ENCODE assay signal across 21 cellular contexts in the genomic region with DNA sequence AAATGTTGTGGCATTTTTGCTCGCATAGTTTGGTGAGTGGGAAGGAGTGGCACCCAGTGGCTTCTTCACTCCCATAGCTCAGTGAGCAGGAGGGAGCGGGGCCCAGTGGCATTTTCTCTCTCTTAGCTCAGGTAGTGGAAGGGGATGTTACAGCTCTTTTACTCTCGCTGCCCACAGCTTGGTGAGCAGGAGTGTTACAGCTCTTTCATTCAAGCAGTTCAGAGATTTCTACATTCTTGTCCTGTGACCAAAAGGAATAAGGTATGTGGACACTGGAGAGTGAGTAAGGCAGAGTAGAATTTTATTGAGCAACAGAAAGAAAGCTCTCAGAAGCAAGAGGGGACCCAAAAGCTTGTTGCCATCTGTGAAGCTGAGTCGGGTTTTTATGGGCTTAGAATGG.
DNase-seq lines count a peak whose midpoint lies in the region; ATAC-seq, FAIRE-seq and TF ChIP-seq lines count a peak whose summit lies in the region.
"Had no signal": no experiment of that assay in that cellular context is flagged by ENCODE, and none has a peak within 500 bp of the region (broad histone marks: within the 10 kb centered on the region; RNA-seq: fewer than 3 reads in every experiment).

No MANE protein-coding gene starts in this region.

- H2BK15ac ChIP-seq in mesenchymal stem cell (ENCODE audit: low read depth, poor library complexity, severe bottlenecking) = no peak overlapping the region

- FAIRE-seq in bronchial epithelial cell (lab: Jason Lieb, UNC) = no peak
- FAIRE-seq: GM12891 had no signal

- ATAC-seq in HG02938 (IDR thresholded peaks at IDR 0.05; ENCODE audit: unreplicated experiment) = no peak

- H3K4me3 ChIP-seq in bronchial epithelial cell (ENCODE audit: low read depth, low read length) (no peak overlapping the region), mesenchymal stem cell (ENCODE audit: insufficient read depth in 1 of 2, low read depth in 1 of 2, low read length in 2 of 2) (peak overlapping the region in 1 of 2 experiments; percentile 4), brain microvascular endothelial cell (ENCODE audit: low read depth, low read length) (no peak overlapping the region)
- H3K4me3 ChIP-seq: BLaER1 treated with 17β-estradiol and CSF1 and Interleukin-3, amounts not matched to agents 10 nM and 100 nM; SJCRH30 had no signal

- no peak overlapping the region for H2BK120ac ChIP-seq in mesenchymal stem cell (ENCODE audit: low read depth, low read length)

- H3K4ac ChIP-seq in mesenchymal stem cell (ENCODE audit: low read depth in 1 of 2, low read length in 2 of 2) = no peak overlapping the region

- H3K79me1 ChIP-seq in mesenchymal stem cell (replicated peaks; ENCODE audit: low read length, poor library complexity, severe bottlenecking) = no peaks in the 10 kb centered on the region

- no peak overlapping the region for H4K91ac ChIP-seq in mesenchymal stem cell (ENCODE audit: low read length)

- no peak overlapping the region for H3K23ac ChIP-seq in mesenchymal stem cell (ENCODE audit: low read length in 2 of 2)

- H3K27me3 ChIP-seq in bronchial epithelial cell (ENCODE audit: control insufficient read depth, insufficient read depth, low read length) (no peaks in the 10 kb centered on the region), mesenchymal stem cell (ENCODE audit: control insufficient read depth in 1 of 2, insufficient read depth in 1 of 2, low read length in 2 of 2) (no peaks in the 10 kb centered on the region), brain microvascular endothelial cell (replicated peaks) (no peaks in the 10 kb centered on the region)
- H3K27me3 ChIP-seq: BLaER1 treated with 17β-estradiol and CSF1 and Interleukin-3, amounts not matched to agents 10 nM and 100 nM; SJCRH30 had no signal

- H2AFZ ChIP-seq in mesenchymal stem cell (ENCODE audit: low read depth, low read length) = no peak overlapping the region

- DNase-seq in EL (peak; percentile 77), HT1080 (ENCODE audit: low read depth) (peak; percentile 20), bronchial epithelial cell (ENCODE audit: low read depth) (peak; percentile 42), renal cortical epithelial cell (ENCODE audit: low read depth) (peak; percentile 45), mucosa of gallbladder (ENCODE audit: low spot score) (no peak), mesenchymal stem cell (no peak), brain microvascular endothelial cell (no peak)
- DNase-seq: ACHN, DMS 273 treated with DMSO at 0.1 percent for 48 hours, GOT3, IMR-90, Kasumi-1, NCI-H1417 treated with DMSO at 0.1 percent for 48 hours, NCI-H2081, NCI-H526, OCI-M1, SJCRH30 had no signal

- no peak overlapping the region for H2BK5ac ChIP-seq in mesenchymal stem cell (ENCODE audit: low read depth, low read length, poor library complexity, severe bottlenecking)

- H3K27ac ChIP-seq in mesenchymal stem cell (ENCODE audit: low read length, poor library complexity, severe bottlenecking) (no peak overlapping the region), brain microvascular endothelial cell (no peak overlapping the region)
- H3K27ac ChIP-seq: BLaER1 treated with 17β-estradiol and CSF1 and Interleukin-3, amounts not matched to agents 10 nM and 100 nM; RWPE1; SJCRH30 had no signal

- no peak overlapping the region for H4K8ac ChIP-seq in mesenchymal stem cell (ENCODE audit: low read length)

- peaks cover 19% of the 10 kb centered on the region for H3K9me3 ChIP-seq in mesenchymal stem cell (ENCODE audit: control insufficient read depth, low read length)
- H3K9me3 ChIP-seq: SJCRH30 had no signal

- no peak overlapping the region for H2BK12ac ChIP-seq in mesenchymal stem cell (ENCODE audit: low read length in 2 of 2)

- H3K9ac ChIP-seq in mesenchymal stem cell (ENCODE audit: low read length) = no peak overlapping the region
- H3K9ac ChIP-seq: BLaER1 treated with 17β-estradiol and CSF1 and Interleukin-3, amounts not matched to agents 10 nM and 100 nM had no signal

- TF ChIP-seq CTCF in bronchial epithelial cell (IDR thresholded peaks at IDR 0.05; ENCODE audit: insufficient read depth, low read length, severe bottlenecking) (no peak), brain microvascular endothelial cell (IDR thresholded peaks at IDR 0.05; ENCODE audit: low read depth, low read length, missing control alignments) (no peak)

- in situ Hi-C loops in brain microvascular endothelial cell (cut with HindIII; ENCODE audit: low pct_ligation_motif_present, low sequenced_read_pairs) = no loop called here

- 80% methylated on average over 4 of the region's 4 CpGs for WGBS in mesenchymal stem cell

- H3K36me3 ChIP-seq in bronchial epithelial cell (ENCODE audit: control insufficient read depth, insufficient read depth, low read length) (no peaks in the 10 kb centered on the region), mesenchymal stem cell (ENCODE audit: control insufficient read depth in 1 of 2, insufficient read depth in 2 of 2, low read depth in 1 of 2, low read length in 2 of 2) (no peaks in the 10 kb centered on the region), brain microvascular endothelial cell (replicated peaks) (no peaks in the 10 kb centered on the region)
- H3K36me3 ChIP-seq: BLaER1 treated with 17β-estradiol and CSF1 and Interleukin-3, amounts not matched to agents 10 nM and 100 nM; SJCRH30 had no signal

- H3K14ac ChIP-seq in mesenchymal stem cell (ENCODE audit: low read length in 2 of 2) = no peak overlapping the region

- no peak overlapping the region for H3K4me2 ChIP-seq in mesenchymal stem cell (ENCODE audit: low read length, poor library complexity, severe bottlenecking)
- H3K4me2 ChIP-seq: BLaER1 treated with 17β-estradiol and CSF1 and Interleukin-3, amounts not matched to agents 10 nM and 100 nM had no signal

- H3K4me1 ChIP-seq in mesenchymal stem cell (ENCODE audit: control insufficient read depth, insufficient read depth, low read depth, low read length) = no peaks in the 10 kb centered on the region
- H3K4me1 ChIP-seq: BLaER1 treated with 17β-estradiol and CSF1 and Interleukin-3, amounts not matched to agents 10 nM and 100 nM; SJCRH30 had no signal

- no peak overlapping the region for H2AK5ac ChIP-seq in mesenchymal stem cell (ENCODE audit: low read length, severe bottlenecking)

- no peak overlapping the region for H3K18ac ChIP-seq in mesenchymal stem cell (ENCODE audit: low read depth in 1 of 2, low read length in 2 of 2)

Comparison
In these comparisons a context has a peak if more than half of its experiments do, and no peak if none do; other contexts are left out.
1. DNase-seq: peak in EL (single experiment), HT1080 (single experiment), bronchial epithelial cell (single experiment) and renal cortical epithelial cell (single experiment); none in mucosa of gallbladder (single experiment), mesenchymal stem cell (single experiment) and brain microvascular endothelial cell (single experiment).